In genomic region chr5:675876-676698, GRCh38 we compare ENCODE assay signal across 13 cellular contexts. TPM values are rescaled to one million over a fixed set of nuclear protein-coding genes. Genes with fewer than 3 reads are reported as not detected.
DNase-seq lines count a peak whose midpoint lies in the region; ATAC-seq and TF ChIP-seq lines count a peak whose summit lies in the region.
"Had no signal": no experiment of that assay in that cellular context is flagged by ENCODE, and none has a peak within 500 bp of the region (broad histone marks: within the 10 kb centered on the region; RNA-seq: fewer than 3 reads in every experiment).

No MANE protein-coding gene starts in this region.

- 43 to 69% (median 63%) methylated on average over 36 of the region's 36 CpGs for WGBS in ovary, 3 donors

- no peaks in the 10 kb centered on the region for H3K9me3 Mint-ChIP-seq in effector memory CD8-positive, alpha-beta T cell
- H3K9me3 Mint-ChIP-seq in stimulated activated effector memory CD8-positive, alpha-beta T cell treated with anti-CD3 and anti-CD28 coated beads, Interleukin-12 subunit alpha, Interleukin-12 subunit beta, amount 100 ng/mL, for 72 hours: no peaks in the 10 kb centered on the region

- TF ChIP-seq CTCF in ovary (IDR thresholded peaks at IDR 0.05): no peak

- no peak for TF ChIP-seq POLR2A in ovary (IDR thresholded peaks at IDR 0.05)

- H3K27me3 Mint-ChIP-seq in effector memory CD8-positive, alpha-beta T cell: no peaks in the 10 kb centered on the region

- H3K36me3 Mint-ChIP-seq in effector memory CD8-positive, alpha-beta T cell (ENCODE audit: insufficient read depth): peaks cover 48% of the 10 kb centered on the region
- H3K36me3 Mint-ChIP-seq in stimulated activated effector memory CD8-positive, alpha-beta T cell treated with anti-CD3 and anti-CD28 coated beads, Interleukin-12 subunit alpha, Interleukin-12 subunit beta, amount 100 ng/mL, for 72 hours: peaks cover 17% of the 10 kb centered on the region
- H3K36me3 Mint-ChIP-seq: CD14-positive monocyte had no signal

- ATAC-seq in effector memory CD8-positive, alpha-beta T cell (replicated peaks): no peak
- no peak for ATAC-seq in stimulated activated effector memory CD8-positive, alpha-beta T cell treated with anti-CD3 and anti-CD28 coated beads, Interleukin-12 subunit alpha, Interleukin-12 subunit beta, amount 100 ng/mL, for 72 hours
- ATAC-seq: gastroesophageal sphincter, GM23338 had no signal

- H3K4me3 ChIP-seq in ovary: no peak overlapping the region
- H3K4me3 ChIP-seq: gastroesophageal sphincter, GM23338 had no signal

- H3K4me3 Mint-ChIP-seq in effector memory CD8-positive, alpha-beta T cell: no peak overlapping the region
- H3K4me3 Mint-ChIP-seq in stimulated activated effector memory CD8-positive, alpha-beta T cell treated with anti-CD3 and anti-CD28 coated beads, Interleukin-12 subunit alpha, Interleukin-12 subunit beta, amount 100 ng/mL, for 72 hours: no peak overlapping the region
- H3K4me3 Mint-ChIP-seq: GM23338 had no signal

- peaks cover 33% of the 10 kb centered on the region for H3K4me1 ChIP-seq in ovary (ENCODE audit: insufficient read depth)

- H3K27ac ChIP-seq in ovary: no peak overlapping the region
- H3K27ac ChIP-seq: neutrophil had no signal

- intact Hi-C loops in ovary (cut with DNase I): loop anchor here in 1 of 4 donors (10.0 kb wide), 1 partner anchor 489 kb away; no protein-coding TSS in a partner anchor

- peak; percentile 0 to 15 for DNase-seq in stimulated activated CD4-positive, alpha-beta T cell treated with anti-CD3 and anti-CD28 coated beads, Interleukin-2, amount 100 ng/mL, for 24 hours
- DNase-seq in stimulated activated CD4-positive, alpha-beta T cell treated with anti-CD3 and anti-CD28 coated beads, Interleukin-4, amount 100 ng/mL, for 24 hours: no peak
- no peak for DNase-seq in effector memory CD8-positive, alpha-beta T cell
- DNase-seq in ovary (peak in 4 of 5 donors; percentile 3 to 18 (median 12)), SIG-M5 (lab: John Stamatoyannopoulos, UW) (no peak), putamen (ENCODE audit: low spot score) (no peak), AML-193 (lab: John Stamatoyannopoulos, UW) (no peak)
- DNase-seq in stimulated activated effector memory CD8-positive, alpha-beta T cell treated with anti-CD3 and anti-CD28 coated beads, Interleukin-12 subunit alpha, Interleukin-12 subunit beta, amount 100 ng/mL, for 72 hours (ENCODE audit: low spot score in 2 of 2): no peak
- DNase-seq: stimulated activated CD4-positive, alpha-beta T cell treated with anti-CD3 and anti-CD28 coated beads, Interleukin-15, amount 100 ng/mL, for 24 hours had no signal

- no peaks in the 10 kb centered on the region for H3K36me3 ChIP-seq in ovary
- H3K36me3 ChIP-seq: neutrophil had no signal

- no peaks in the 10 kb centered on the region for H3K27me3 ChIP-seq in ovary
- H3K27me3 ChIP-seq: gastroesophageal sphincter had no signal

- peak overlapping the region; percentile 49 to 59 for H3K27ac Mint-ChIP-seq in effector memory CD8-positive, alpha-beta T cell
- no peak overlapping the region for H3K27ac Mint-ChIP-seq in stimulated activated effector memory CD8-positive, alpha-beta T cell treated with anti-CD3 and anti-CD28 coated beads, Interleukin-12 subunit alpha, Interleukin-12 subunit beta, amount 100 ng/mL, for 72 hours
- H3K27ac Mint-ChIP-seq: GM23338 had no signal

- H3K9me3 ChIP-seq in ovary: no peaks in the 10 kb centered on the region
- H3K9me3 ChIP-seq: gastroesophageal sphincter, neutrophil had no signal

- no peak for TF ChIP-seq EP300 in ovary (IDR thresholded peaks at IDR 0.05)

- H3K4me1 Mint-ChIP-seq in effector memory CD8-positive, alpha-beta T cell (ENCODE audit: low read depth in 2 of 2): peaks cover 13 to 17% of the 10 kb centered on the region in 2 donors
- H3K4me1 Mint-ChIP-seq in stimulated activated effector memory CD8-positive, alpha-beta T cell treated with anti-CD3 and anti-CD28 coated beads, Interleukin-12 subunit alpha, Interleukin-12 subunit beta, amount 100 ng/mL, for 72 hours: peaks cover 21% of the 10 kb centered on the region

RNA-seq across cellular contexts. Expression of gene TPPP, which starts 17.1 kb away (rescaled TPM):
- 1 to 10 TPM; 1.1 to 8.8 (median 2.3) TPM for total RNA-seq in ovary
- 1 to 10 TPM; 2.1 to 2.5 TPM for polyA plus RNA-seq in ovary

Comparison
In these comparisons a context has a peak if more than half of its experiments do, and no peak if none do; other contexts are left out.
1. DNase-seq: peak in stimulated activated CD4-positive, alpha-beta T cell treated with anti-CD3 and anti-CD28 coated beads, Interleukin-2, amount 100 ng/mL, for 24 hours (2 of 2) and ovary (4 of 5); none in stimulated activated CD4-positive, alpha-beta T cell treated with anti-CD3 and anti-CD28 coated beads, Interleukin-4, amount 100 ng/mL, for 24 hours (single experiment), effector memory CD8-positive, alpha-beta T cell (0 of 3), SIG-M5 (single experiment), putamen (single experiment), stimulated activated effector memory CD8-positive, alpha-beta T cell treated with anti-CD3 and anti-CD28 coated beads, Interleukin-12 subunit alpha, Interleukin-12 subunit beta, amount 100 ng/mL, for 72 hours (0 of 2) and AML-193 (0 of 2).